Comparison of ENCODE assay signal across 18 cellular contexts in the genomic region with DNA sequence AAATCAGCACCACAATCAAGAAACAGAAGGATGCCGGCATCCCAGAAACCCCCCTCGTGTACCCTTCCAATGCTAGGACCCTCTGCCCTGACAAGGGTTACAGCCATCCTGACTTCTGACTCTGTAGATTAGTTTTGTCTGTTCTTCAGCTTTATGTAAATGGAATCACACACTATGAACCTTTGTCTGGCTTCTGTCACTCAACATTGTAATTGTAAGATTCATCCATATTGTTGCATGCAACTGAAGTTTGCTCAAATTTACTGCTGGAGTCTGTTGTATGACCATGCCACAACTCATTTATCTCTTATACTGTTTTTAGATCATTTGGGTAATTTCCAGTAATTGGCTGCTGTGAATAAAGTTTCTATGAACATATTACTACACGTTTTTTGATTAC. TPM values are rescaled to one million over a fixed set of nuclear protein-coding genes. Genes with fewer than 3 reads are reported as not detected.
DNase-seq lines count a peak whose midpoint lies in the region; ATAC-seq, FAIRE-seq and TF ChIP-seq lines count a peak whose summit lies in the region.
"Had no signal": no experiment of that assay in that cellular context is flagged by ENCODE, and none has a peak within 500 bp of the region (broad histone marks: within the 10 kb centered on the region; RNA-seq: fewer than 3 reads in every experiment).

No MANE protein-coding gene starts in this region.

- H3K4me3 ChIP-seq in adrenal gland = no peak overlapping the region
- H3K4me3 ChIP-seq: GM23248, MG63 had no signal

- POLR2A ChIA-PET in CD4-positive, alpha-beta T cell (lab: Charles Lee) = interaction anchor here (3.9 kb wide), 1 partner anchor 7 kb away, joined by 21 read pairs; a partner anchor contains a TSS

- no peaks in the 10 kb centered on the region for H3K27me3 ChIP-seq in CD4-positive, alpha-beta T cell (ENCODE audit: control insufficient read depth, insufficient read depth, low read length)
- H3K27me3 ChIP-seq in adrenal gland = no peaks in the 10 kb centered on the region
- H3K27me3 ChIP-seq: MG63 had no signal

- H3K9me3 Mint-ChIP-seq in activated T-cell treated with anti-CD3 and anti-CD28 coated beads, Interleukin-2, amount 50 U/mL, for 24 hours = no peaks in the 10 kb centered on the region
- H3K9me3 Mint-ChIP-seq in CD4-positive, alpha-beta T cell = no peaks in the 10 kb centered on the region
- no peaks in the 10 kb centered on the region for H3K9me3 Mint-ChIP-seq in activated T-helper 17 cell treated with anti-CD3 and anti-CD28 coated beads, Interleukin-2, amount 50 U/mL, for 72 hours

- intact Hi-C loops in CD4-positive, alpha-beta T cell (cut with DNase I, micrococcal nuclease) = loop anchor here in 1 of 2 experiments (10.0 kb wide), 1 partner anchor 625 kb away; a partner anchor contains a TSS
- intact Hi-C loops in adrenal gland (cut with DNase I) = no loop called here

- H3K4me1 ChIP-seq in adrenal gland (replicated peaks in 1 of 2) = peaks cover 0 to 10% of the 10 kb centered on the region in 2 donors

- no peak for DNase-seq in activated T-cell treated with anti-CD3 and anti-CD28 coated beads, Interleukin-2, amount 50 U/mL, for 24 hours
- DNase-seq in activated T-cell treated with anti-CD3 and anti-CD28 coated beads, Interleukin-2, amount 50 U/mL, for 48 hours = no peak
- no peak for DNase-seq in CD4-positive, alpha-beta T cell
- DNase-seq in GM12891 (ENCODE audit: insufficient read length, low spot score) (no peak), adrenal gland (no peak), LoVo (ENCODE audit: low spot score) (no peak)
- DNase-seq: DMS79, GM23248, HCEC 1CT, KBM-7, MG63, NCI-H1092, NCI-H146, PC-3 had no signal

- H3K4me3 Mint-ChIP-seq in activated T-cell treated with anti-CD3 and anti-CD28 coated beads, Interleukin-2, amount 50 U/mL, for 24 hours = no peak overlapping the region
- H3K4me3 Mint-ChIP-seq in CD4-positive, alpha-beta T cell = peak overlapping the region; percentile 1
- H3K4me3 Mint-ChIP-seq in activated T-helper 17 cell treated with anti-CD3 and anti-CD28 coated beads, Interleukin-2, amount 50 U/mL, for 72 hours = peak overlapping the region; percentile 1

- TF ChIP-seq POLR2A in GM12891 (IDR thresholded peaks at IDR 0.05; ENCODE audit: low read depth, low read length) (no peak), adrenal gland (IDR thresholded peaks at IDR 0.05) (no peak)

- H3K27ac ChIP-seq in CD4-positive, alpha-beta T cell (ENCODE audit: low read depth, low read length) = no peak overlapping the region
- no peak overlapping the region for H3K27ac ChIP-seq in adrenal gland
- H3K27ac ChIP-seq: C4-2B, GM23248 had no signal

- peaks cover 71% of the 10 kb centered on the region for H3K36me3 Mint-ChIP-seq in activated T-cell treated with anti-CD3 and anti-CD28 coated beads, Interleukin-2, amount 50 U/mL, for 24 hours (ENCODE audit: low read depth)
- peaks cover 63% of the 10 kb centered on the region for H3K36me3 Mint-ChIP-seq in CD4-positive, alpha-beta T cell (ENCODE audit: low read depth)
- peaks cover 54% of the 10 kb centered on the region for H3K36me3 Mint-ChIP-seq in activated T-helper 17 cell treated with anti-CD3 and anti-CD28 coated beads, Interleukin-2, amount 50 U/mL, for 72 hours (ENCODE audit: low read depth)

- peak overlapping the region; percentile 42 for H3K27ac Mint-ChIP-seq in activated T-cell treated with anti-CD3 and anti-CD28 coated beads, Interleukin-2, amount 50 U/mL, for 24 hours
- H3K27ac Mint-ChIP-seq in CD4-positive, alpha-beta T cell = peak overlapping the region; percentile 4
- H3K27ac Mint-ChIP-seq in activated T-helper 17 cell treated with anti-CD3 and anti-CD28 coated beads, Interleukin-2, amount 50 U/mL, for 72 hours = peak overlapping the region; percentile 13

- H3K36me3 ChIP-seq in adrenal gland (replicated peaks in 1 of 2) = peaks cover 0 to 8% of the 10 kb centered on the region in 2 donors

- no peak for TF ChIP-seq CTCF in CD4-positive, alpha-beta T cell (IDR thresholded peaks at IDR 0.05)
- TF ChIP-seq CTCF in adrenal gland (IDR thresholded peaks at IDR 0.05) = no peak

- CTCF ChIA-PET in CD4-positive, alpha-beta T cell (lab: Charles Lee) = no interaction called here

- no peaks in the 10 kb centered on the region for H3K9me3 ChIP-seq in CD4-positive, alpha-beta T cell (ENCODE audit: control insufficient read depth, low read length)
- H3K9me3 ChIP-seq in adrenal gland (replicated peaks in 1 of 3) = no peaks in the 10 kb centered on the region
- H3K9me3 ChIP-seq: MG63 had no signal

- FAIRE-seq in GM12891 (lab: Jason Lieb, UNC) = peak; percentile 16
- FAIRE-seq: D721Med had no signal

- no peaks in the 10 kb centered on the region for H3K27me3 Mint-ChIP-seq in activated T-cell treated with anti-CD3 and anti-CD28 coated beads, Interleukin-2, amount 50 U/mL, for 24 hours
- no peaks in the 10 kb centered on the region for H3K27me3 Mint-ChIP-seq in CD4-positive, alpha-beta T cell
- H3K27me3 Mint-ChIP-seq in activated T-helper 17 cell treated with anti-CD3 and anti-CD28 coated beads, Interleukin-2, amount 50 U/mL, for 72 hours = no peaks in the 10 kb centered on the region

- no peak for ATAC-seq in CD4-positive, alpha-beta T cell (ENCODE audit: poor library complexity)
- peak; percentile 37 for ATAC-seq in activated T-helper 17 cell treated with anti-CD3 and anti-CD28 coated beads, Interleukin-2, amount 50 U/mL, for 72 hours (replicated peaks)
- no peak for ATAC-seq in HG03432 (IDR thresholded peaks at IDR 0.05; ENCODE audit: unreplicated experiment)

- peaks cover 46% of the 10 kb centered on the region for H3K4me1 Mint-ChIP-seq in activated T-cell treated with anti-CD3 and anti-CD28 coated beads, Interleukin-2, amount 50 U/mL, for 24 hours (ENCODE audit: low read depth)
- peaks cover 60% of the 10 kb centered on the region for H3K4me1 Mint-ChIP-seq in CD4-positive, alpha-beta T cell (ENCODE audit: low read depth)
- H3K4me1 Mint-ChIP-seq in activated T-helper 17 cell treated with anti-CD3 and anti-CD28 coated beads, Interleukin-2, amount 50 U/mL, for 72 hours = peaks cover 21% of the 10 kb centered on the region

- WGBS in adrenal gland, 4 donors = 84 to 88% (median 86%) methylated on average over 3 of the region's 3 CpGs

TF ChIP-seq in GM12891, 5 proteins besides CTCF, POLR2A, EP300 and RAD21:
- TF ChIP-seq PAX5 (IDR thresholded peaks at IDR 0.05; ENCODE audit: insufficient read depth, low read length, severe bottlenecking) = no peak
- TF ChIP-seq TAF1 (IDR thresholded peaks at IDR 0.05; ENCODE audit: low read depth, low read length) = no peak
- no peak for TF ChIP-seq POLR2AphosphoS5 (IDR thresholded peaks at IDR 0.05; ENCODE audit: low read depth, low read length)
- no peak for TF ChIP-seq SPI1 (IDR thresholded peaks at IDR 0.05; ENCODE audit: low read depth, low read length)
- no peak for TF ChIP-seq POU2F2 (IDR thresholded peaks at IDR 0.05; ENCODE audit: low read depth, low read length)

RNA-seq across cellular contexts. Expression of a gene that starts 8.4 kb away (rescaled TPM):
- 10 to 100 TPM; 81.8 to 87.1 TPM for total RNA-seq in CD4-positive, alpha-beta T cell
- polyA plus RNA-seq in GM12891 (2012; ENCODE audit: low read depth, missing spikeins) = 9.8 TPM
- total RNA-seq in activated T-helper 17 cell treated with anti-CD3 and anti-CD28 coated beads, Interleukin-2, amount 50 U/mL, for 72 hours = 10 to 100 TPM; 15.0 to 18.4 TPM
- 10 to 100 TPM in 5 of 8 donors, 1 to 10 TPM in 3; 3.3 to 20.0 (median 13.4) TPM for total RNA-seq in adrenal gland
- 10 to 100 TPM in 2 of 3 donors, 1 to 10 TPM in 1; 7.6 to 13.3 (median 11.4) TPM for polyA plus RNA-seq in adrenal gland

RNA-seq across cellular contexts. Expression of a gene that starts 8.7 kb away (rescaled TPM):
- total RNA-seq in CD4-positive, alpha-beta T cell = 10 to 100 TPM; 16.6 to 17.9 TPM
- polyA plus RNA-seq in GM12891 (2012; ENCODE audit: low read depth, missing spikeins) = 9.1 TPM
- 10 to 100 TPM; 25.1 to 30.6 TPM for total RNA-seq in activated T-helper 17 cell treated with anti-CD3 and anti-CD28 coated beads, Interleukin-2, amount 50 U/mL, for 72 hours
- total RNA-seq in adrenal gland = 10 to 100 TPM; 25.9 to 94.7 (median 45.2) TPM
- 10 to 100 TPM in 1 of 3 donors, 1 to 10 TPM in 2; 8.3 to 79.4 (median 9.0) TPM for polyA plus RNA-seq in adrenal gland

RNA-seq across cellular contexts. Expression of a gene that starts 20.0 kb away (rescaled TPM):
- 10 to 100 TPM; 16.1 to 18.6 TPM for total RNA-seq in CD4-positive, alpha-beta T cell
- polyA plus RNA-seq in GM12891 (2012; ENCODE audit: low read depth, missing spikeins) = 5.9 TPM
- total RNA-seq in activated T-helper 17 cell treated with anti-CD3 and anti-CD28 coated beads, Interleukin-2, amount 50 U/mL, for 72 hours = 1 to 10 TPM; 2.8 to 5.0 TPM
- total RNA-seq in adrenal gland = 1 to 10 TPM; 2.1 to 7.4 (median 4.8) TPM
- 1 to 10 TPM; 6.4 to 8.5 (median 7.1) TPM for polyA plus RNA-seq in adrenal gland

RNA-seq across cellular contexts. Expression of a gene that starts 46.1 kb away (rescaled TPM):
- total RNA-seq in CD4-positive, alpha-beta T cell = 1 to 10 TPM; 2.3 to 2.5 TPM
- 4.9 TPM for polyA plus RNA-seq in GM12891 (2012; ENCODE audit: low read depth, missing spikeins)
- total RNA-seq in activated T-helper 17 cell treated with anti-CD3 and anti-CD28 coated beads, Interleukin-2, amount 50 U/mL, for 72 hours = 10 to 100 TPM; 12.2 to 13.3 TPM
- 10 to 100 TPM in 1 of 8 donors, 1 to 10 TPM in 7; 3.8 to 11.5 (median 6.2) TPM for total RNA-seq in adrenal gland
- 10 to 100 TPM in 1 of 3 donors, 1 to 10 TPM in 2; 5.0 to 10.7 (median 9.1) TPM for polyA plus RNA-seq in adrenal gland
